12 cellular contexts compared by ENCODE assay signal in genomic region chr7:28041508-28042314, GRCh38.
DNase-seq lines count a peak whose midpoint lies in the region; ATAC-seq and FAIRE-seq lines count a peak whose summit lies in the region.
"Had no signal": no experiment of that assay in that cellular context is flagged by ENCODE, and none has a peak within 500 bp of the region (broad histone marks: within the 10 kb centered on the region; RNA-seq: fewer than 3 reads in every experiment).

No MANE protein-coding gene starts in this region.

- no peak overlapping the region for H3K4me3 Mint-ChIP-seq in activated T-cell treated with anti-CD3 and anti-CD28 coated beads, Interleukin-2, amount 50 U/mL, for 24 hours

- H3K36me3 Mint-ChIP-seq in activated T-cell treated with anti-CD3 and anti-CD28 coated beads, Interleukin-2, amount 50 U/mL, for 24 hours (ENCODE audit: low read depth), result peaks cover 4% of the 10 kb centered on the region

- H3K27me3 Mint-ChIP-seq in activated T-cell treated with anti-CD3 and anti-CD28 coated beads, Interleukin-2, amount 50 U/mL, for 24 hours, result no peaks in the 10 kb centered on the region

- no peaks in the 10 kb centered on the region for H3K9me3 ChIP-seq in skeletal muscle satellite cell (replicated peaks; ENCODE audit: low read length)
- H3K9me3 ChIP-seq: BLaER1 treated with 17β-estradiol and CSF1 and Interleukin-3, amounts not matched to agents 10 nM and 100 nM had no signal

- H3K27me3 ChIP-seq in skeletal muscle satellite cell (ENCODE audit: control insufficient read depth, insufficient read depth, low read length), result no peaks in the 10 kb centered on the region
- H3K27me3 ChIP-seq: BLaER1 treated with 17β-estradiol and CSF1 and Interleukin-3, amounts not matched to agents 10 nM and 100 nM had no signal

- H3K9ac ChIP-seq in skeletal muscle satellite cell (ENCODE audit: low read depth, low read length), result peak overlapping the region; percentile 70
- H3K9ac ChIP-seq: BLaER1 treated with 17β-estradiol and CSF1 and Interleukin-3, amounts not matched to agents 10 nM and 100 nM had no signal

- no peaks in the 10 kb centered on the region for H3K36me3 ChIP-seq in skeletal muscle satellite cell (ENCODE audit: insufficient read depth, low read length)

- ATAC-seq in HG03175 (IDR thresholded peaks at IDR 0.05; ENCODE audit: unreplicated experiment), result no peak

- peak; percentile 91 for FAIRE-seq in RCC 7860 (lab: Jason Lieb, UNC)

- peak overlapping the region; percentile 14 for H3K4me3 ChIP-seq in skeletal muscle satellite cell (ENCODE audit: low read length)
- H3K4me3 ChIP-seq: BLaER1 treated with 17β-estradiol and CSF1 and Interleukin-3, amounts not matched to agents 10 nM and 100 nM had no signal

- peaks cover 51% of the 10 kb centered on the region for H3K4me1 ChIP-seq in skeletal muscle satellite cell (ENCODE audit: control insufficient read depth, insufficient read depth, low read length)

- peak; percentile 43 for DNase-seq in activated T-cell treated with anti-CD3 and anti-CD28 coated beads, Interleukin-2, amount 50 U/mL, for 24 hours
- no peak for DNase-seq in activated T-cell treated with anti-CD3 and anti-CD28 coated beads, Interleukin-2, amount 50 U/mL, for 1 hour
- peak; percentile 96 for DNase-seq in RCC 7860 (ENCODE audit: low spot score)
- DNase-seq in fibroblast of gingiva (ENCODE audit: low read depth), result peak; percentile 67
- DNase-seq in activated CD8-positive, alpha-beta memory T cell treated with anti-CD3 and anti-CD28 coated beads for 24 hours, result no peak
- no peak for DNase-seq in NCI-H2196 (lab: John Stamatoyannopoulos, UW; ENCODE audit: unreplicated experiment)
- DNase-seq: aorta; NCI-H1092; stimulated activated CD4-positive, alpha-beta T cell treated with anti-CD3 and anti-CD28 coated beads, Interleukin-12 subunit alpha, Interleukin-12 subunit beta, amount 100 ng/mL, for 4 hours had no signal

- H3K4me1 Mint-ChIP-seq in activated T-cell treated with anti-CD3 and anti-CD28 coated beads, Interleukin-2, amount 50 U/mL, for 24 hours (ENCODE audit: low read depth), result peaks cover 36% of the 10 kb centered on the region

- peak overlapping the region; percentile 65 for H3K27ac Mint-ChIP-seq in activated T-cell treated with anti-CD3 and anti-CD28 coated beads, Interleukin-2, amount 50 U/mL, for 24 hours

- H3K9me3 Mint-ChIP-seq in activated T-cell treated with anti-CD3 and anti-CD28 coated beads, Interleukin-2, amount 50 U/mL, for 24 hours, result peaks cover 6% of the 10 kb centered on the region

- peak overlapping the region; percentile 59 for H3K4me2 ChIP-seq in skeletal muscle satellite cell (ENCODE audit: low read length)
- H3K4me2 ChIP-seq: BLaER1 treated with 17β-estradiol and CSF1 and Interleukin-3, amounts not matched to agents 10 nM and 100 nM had no signal

Comparison
In these comparisons a context has a peak if more than half of its experiments do, and no peak if none do; other contexts are left out.
1. DNase-seq: peak in activated T-cell treated with anti-CD3 and anti-CD28 coated beads, Interleukin-2, amount 50 U/mL, for 24 hours (single experiment), RCC 7860 (single experiment) and fibroblast of gingiva (single experiment); none in activated T-cell treated with anti-CD3 and anti-CD28 coated beads, Interleukin-2, amount 50 U/mL, for 1 hour (single experiment), activated CD8-positive, alpha-beta memory T cell treated with anti-CD3 and anti-CD28 coated beads for 24 hours (single experiment) and NCI-H2196 (single experiment).